ENCODE assay signal across 8 cellular contexts in genomic region chr16:75433732-75434413, GRCh38. TPM values are rescaled to one million over a fixed set of nuclear protein-coding genes. Genes with fewer than 3 reads are reported as not detected.
A peak's percentile ranks its signal among the peaks of the same experiment; 100 is the strongest.
DNase-seq lines count a peak whose midpoint lies in the region; ATAC-seq, FAIRE-seq and TF ChIP-seq lines count a peak whose summit lies in the region.

No MANE protein-coding gene starts in this region.

- no peak for TF ChIP-seq CTCF in OCI-LY7 (conservative IDR thresholded peaks at IDR 0.05; ENCODE audit: low read length)
- no peak for TF ChIP-seq CTCF in GM12878 (IDR thresholded peaks at IDR 0.05 in 2 of 3, conservative IDR thresholded peaks at IDR 0.05 in 1 of 3; ENCODE audit: control insufficient read depth in 2 of 3, extremely low read depth in 1 of 3, insufficient read depth in 1 of 3, low read depth in 3 of 3, low read length in 3 of 3)
- no peak for TF ChIP-seq CTCF in retinal pigment epithelial cell (conservative IDR thresholded peaks at IDR 0.05; ENCODE audit: low read depth, low read length)

- peak; percentile 40 for TF ChIP-seq POLR2A in GM12878 (IDR thresholded peaks at IDR 0.05; ENCODE audit: low read depth, low read length)

- no peaks in the 10 kb centered on the region for H3K36me3 ChIP-seq in HUES48 (ENCODE audit: control insufficient read depth, insufficient read depth, low read length)
- peaks cover 6% of the 10 kb centered on the region for H3K36me3 ChIP-seq in OCI-LY7 (ENCODE audit: insufficient read depth, low read length)
- no peaks in the 10 kb centered on the region for H3K36me3 ChIP-seq in GM12878 (ENCODE audit: control insufficient read depth in 2 of 2, insufficient read depth in 2 of 2, low read length in 1 of 2)

- DNase-seq in NCI-H2227 (lab: John Stamatoyannopoulos, UW; ENCODE audit: unreplicated experiment) (peak; percentile 81), NCI-H2227 treated with DMSO at 0.1 percent for 48 hours (lab: John Stamatoyannopoulos, UW) (no peak), OCI-LY7 (ENCODE audit: low spot score) (no peak), GM12878 (ENCODE audit: low read depth, low spot score) (no peak), iPS DF 4.7 (ENCODE audit: extremely low read depth, low spot score) (peak; percentile 69), retinal pigment epithelial cell (ENCODE audit: low read depth) (peak; percentile 93)

- POLR2A ChIA-PET in OCI-LY7 (lab: Charles Lee) = interaction anchor here (0.6 to 2.1 kb wide), 14 partner anchors 8 to 562 kb away, joined by 3 to 8 read pairs (median 4); no protein-coding TSS in a partner anchor
- POLR2A ChIA-PET in GM12878 (lab: Charles Lee) = interaction anchor here (0.5 to 2.8 kb wide), 12 partner anchors 13 to 538 kb away, joined by 3 to 26 read pairs (median 4); partner anchors contain the start of genes ADAT1, KARS1 and TERF2IP

- H3K27ac ChIP-seq in HUES48 (ENCODE audit: low read depth, low read length) (peak overlapping the region; percentile 85), OCI-LY7 (ENCODE audit: low read depth, low read length, poor library complexity, severe bottlenecking) (no peak overlapping the region), GM12878 (ENCODE audit: control insufficient read depth, insufficient read depth) (peak overlapping the region; percentile 71)

- TF ChIP-seq RAD21 in GM12878 (IDR thresholded peaks at IDR 0.05; ENCODE audit: insufficient read depth, low read depth, low read length) = no peak

- no peaks in the 10 kb centered on the region for H4K20me1 ChIP-seq in OCI-LY7 (ENCODE audit: insufficient read depth, low read length)
- no peaks in the 10 kb centered on the region for H4K20me1 ChIP-seq in GM12878 (ENCODE audit: control insufficient read depth, insufficient read depth)

- 18% methylated on average over 32 of the region's 32 CpGs for WGBS in GM12878 (ENCODE audit: insufficient coverage, insufficient replicate concordance, low lambda C conversion rate, missing lambda C conversion rate)

- in situ Hi-C loops in GM12878 (cut with MboI) = no loop called here

- H3K4me3 ChIP-seq in HUES48 (ENCODE audit: low read depth, low read length) (peak overlapping the region; percentile 93), OCI-LY7 (ENCODE audit: low read depth, low read length, poor library complexity, severe bottlenecking) (peak overlapping the region; percentile 78), GM12878 (peak overlapping the region; percentile 89), retinal pigment epithelial cell (ENCODE audit: low read length) (peak overlapping the region; percentile 75)

- peak; percentile 31 for FAIRE-seq in GM12878 (lab: Jason Lieb, UNC)

- H3K4me2 ChIP-seq in OCI-LY7 (ENCODE audit: low read length) = peak overlapping the region; percentile 93
- H3K4me2 ChIP-seq in GM12878 (ENCODE audit: control insufficient read depth, insufficient read depth) = peak overlapping the region; percentile 74

- peak overlapping the region; percentile 93 for H3K9ac ChIP-seq in HUES48 (ENCODE audit: low read depth, low read length)
- H3K9ac ChIP-seq in GM12878 (ENCODE audit: control insufficient read depth, insufficient read depth, low read length) = peak overlapping the region; percentile 76

- intact Hi-C loops in OCI-LY7 (cut with micrococcal nuclease; ENCODE audit: unreplicated experiment) (loop anchor here (1.0 to 5.0 kb wide), 3 partner anchors 30 to 1758 kb away; partner anchors contain the start of genes GABARAPL2, MON1B and TMEM170A), GM12878 (cut with micrococcal nuclease; ENCODE audit: unreplicated experiment) (loop anchor here (1.0 kb wide), 2 partner anchors 26 to 30 kb away; partner anchors contain the start of gene TMEM170A)

- CTCF ChIA-PET in OCI-LY7 (lab: Charles Lee; ENCODE audit: unreplicated experiment) (interaction anchor here (0.5 kb wide), 1 partner anchor 428 kb away, joined by 3 read pairs; no protein-coding TSS in a partner anchor), GM12878 (lab: Yijun Ruan, JAX) (interaction anchor here (0.6 to 3.8 kb wide), 18 partner anchors 13 to 234 kb away, joined by 3 to 34 read pairs (median 4); partner anchors contain the start of genes KARS1, TERF2IP and TMEM170A)

- RAD21 ChIA-PET in GM12878 (lab: Charles Lee; ENCODE audit: unreplicated experiment) = interaction anchor here (0.6 to 2.0 kb wide), 7 partner anchors 8 to 189 kb away, joined by 3 to 8 read pairs (median 4); partner anchors contain the start of gene ADAT1

- peak; percentile 66 for ATAC-seq in GM21529 (IDR thresholded peaks at IDR 0.05; ENCODE audit: unreplicated experiment)
- peak; percentile 79 for ATAC-seq in GM12878

- no peaks in the 10 kb centered on the region for H3K9me3 ChIP-seq in HUES48 (ENCODE audit: control insufficient read depth, insufficient read depth, low read length)
- H3K9me3 ChIP-seq in OCI-LY7 (ENCODE audit: low read length) = no peaks in the 10 kb centered on the region
- no peaks in the 10 kb centered on the region for H3K9me3 ChIP-seq in GM12878 (replicated peaks; ENCODE audit: control insufficient read depth, insufficient read depth, low read length)

- H2AFZ ChIP-seq in OCI-LY7 (ENCODE audit: low read length) (peak overlapping the region; percentile 100), GM12878 (ENCODE audit: control insufficient read depth, low read depth, low read length) (peak overlapping the region; percentile 91)

- no peaks in the 10 kb centered on the region for H3K9me2 ChIP-seq in OCI-LY7 (ENCODE audit: insufficient read depth, low read length)

- TF ChIP-seq EP300 in GM12878 (IDR thresholded peaks at IDR 0.05; ENCODE audit: borderline replicate concordance in 1 of 2, control insufficient read depth in 1 of 2, low read depth in 2 of 2, low read length in 2 of 2) = no peak

- SMC1A ChIA-PET in GM12878 (lab: Charles Lee; ENCODE audit: uncharacterized antibody, unreplicated experiment) = interaction anchor here (0.6 to 2.4 kb wide), 19 partner anchors 9 to 1772 kb away, joined by 3 to 20 read pairs (median 3); partner anchors contain the start of genes KARS1, TERF2IP and TMEM170A

- H3K27me3 ChIP-seq in HUES48 (ENCODE audit: control insufficient read depth, insufficient read depth, low read length) = no peaks in the 10 kb centered on the region
- no peaks in the 10 kb centered on the region for H3K27me3 ChIP-seq in GM12878 (replicated peaks in 1 of 2; ENCODE audit: control insufficient read depth in 2 of 2, insufficient read depth in 2 of 2, low read length in 1 of 2)

- TSS peak; percentile 94 for BruUV-seq in OCI-LY7 (replicated peaks; lab: Mats Ljungman, UMichigan)
- BruUV-seq in GM12878 (replicated peaks; lab: Mats Ljungman, UMichigan) = TSS peak; percentile 97

- H3K79me2 ChIP-seq in OCI-LY7 (ENCODE audit: insufficient read depth, low read depth, low read length) = peaks cover 26% of the 10 kb centered on the region
- H3K79me2 ChIP-seq in GM12878 (ENCODE audit: control insufficient read depth, insufficient read depth, low read length) = peaks cover 12% of the 10 kb centered on the region

- H3K4me1 ChIP-seq in HUES48 (ENCODE audit: control insufficient read depth, insufficient read depth, low read length) (peaks cover 4% of the 10 kb centered on the region; the same call in 1 of the 2 replicates), OCI-LY7 (ENCODE audit: insufficient read depth, low read length, poor library complexity, severe bottlenecking) (peaks cover 20% of the 10 kb centered on the region), GM12878 (ENCODE audit: control insufficient read depth, insufficient read depth, low read length) (no peaks in the 10 kb centered on the region; the same call in 1 of the 2 replicates)

TF ChIP-seq in GM12878, 131 proteins besides CTCF, POLR2A, EP300 and RAD21 (continues in another document):
- peak; percentile 27 to 60; a peak in 2 of 4 replicates for TF ChIP-seq IKZF2 (IDR thresholded peaks at IDR 0.05)

RNA-seq across cellular contexts. Expression of gene CFDP1, which starts 0.6 kb away (rescaled TPM):
- total RNA-seq in OCI-LY7 (2014; rRNA removed; shearing (Covaris generic)) = 30.0 and 55.1 TPM in 2 replicates
- total RNA-seq in OCI-LY7 (2022) = 55.4 and 57.6 TPM in 2 replicates
- total RNA-seq in GM12878 (2013; cell fraction: nucleolus; rRNA removed) = 113 and 119 TPM in 2 replicates
- 22.3 TPM in 2 replicates for total RNA-seq in GM12878 (2014; rRNA removed)
- total RNA-seq in GM12878 (2014; rRNA removed; fragmentation: Illumina TruSeq; extraction: Trizol) = 58.3 and 61.4 TPM in 2 replicates
- total RNA-seq in GM12878 (2021) = 25.5 and 29.4 TPM in 2 replicates
- polyA plus RNA-seq in GM12878 (2011; ENCODE audit: low read depth) = 48.3 TPM
- polyA plus RNA-seq in GM12878 (2011; rRNA removed) = 34.6 and 58.3 TPM in 2 replicates
- polyA plus RNA-seq in GM12878 (2011; cell fraction: cytosol; rRNA removed) = 14.3 and 15.0 TPM in 2 replicates
- 11.2 and 13.5 TPM in 2 replicates for polyA plus RNA-seq in GM12878 (2011; cell fraction: nucleus; rRNA removed)
- polyA plus RNA-seq in GM12878 (2012) = 44.4 and 47.5 TPM in 2 replicates
- 64.8 and 82.1 TPM in 2 replicates for polyA plus RNA-seq in GM12878 (2014; fragmentation: Illumina TruSeq; extraction: Trizol)
- 10 to 100 TPM; 36.6 to 60.8 TPM for polyA plus RNA-seq in GM12878 (2014; fragmentation: Nextera tagmentation; extraction: Ambion mirVana)
- polyA plus RNA-seq in GM12878 (2014; rRNA removed) = 25.6 and 34.5 TPM in 2 replicates
- polyA plus RNA-seq in GM12878 (2016; fragmentation: Nextera tagmentation; extraction: Ambion mirVana) = 10 to 100 TPM; 36.7 to 39.0 TPM
- 11.7 and 15.1 TPM in 2 replicates for polyA minus RNA-seq in GM12878 (2011; rRNA and poly(A)+ RNA removed)
- 6.1 and 8.6 TPM in 2 replicates for polyA minus RNA-seq in GM12878 (2011; cell fraction: cytosol; rRNA and poly(A)+ RNA removed)
- polyA minus RNA-seq in GM12878 (2011; cell fraction: nucleus; rRNA and poly(A)+ RNA removed) = 8.9 and 19.1 TPM in 2 replicates

RNA-seq across cellular contexts. Expression of gene TMEM170A, which starts 30.6 kb away (rescaled TPM):
- total RNA-seq in OCI-LY7 (2014; rRNA removed; shearing (Covaris generic)) = 25.7 and 29.0 TPM in 2 replicates
- total RNA-seq in OCI-LY7 (2022) = 27.3 and 29.4 TPM in 2 replicates
- total RNA-seq in GM12878 (2013; cell fraction: nucleolus; rRNA removed) = 41.6 and 42.7 TPM in 2 replicates
- total RNA-seq in GM12878 (2014; rRNA removed) = 22.9 and 26.4 TPM in 2 replicates
- total RNA-seq in GM12878 (2014; rRNA removed; fragmentation: Illumina TruSeq; extraction: Trizol) = 17.7 and 18.9 TPM in 2 replicates
- 20.7 and 23.0 TPM in 2 replicates for total RNA-seq in GM12878 (2021)
- polyA plus RNA-seq in GM12878 (2011; ENCODE audit: low read depth) = 11.7 TPM
- 28.2 and 41.5 TPM in 2 replicates for polyA plus RNA-seq in GM12878 (2011; rRNA removed)
- polyA plus RNA-seq in GM12878 (2011; cell fraction: cytosol; rRNA removed) = 16.9 and 17.4 TPM in 2 replicates
- polyA plus RNA-seq in GM12878 (2011; cell fraction: nucleus; rRNA removed) = 6.2 and 8.4 TPM in 2 replicates
- polyA plus RNA-seq in GM12878 (2012) = 13.0 and 16.0 TPM in 2 replicates
- polyA plus RNA-seq in GM12878 (2014; fragmentation: Illumina TruSeq; extraction: Trizol) = 13.5 and 16.5 TPM in 2 replicates
- polyA plus RNA-seq in GM12878 (2014; fragmentation: Nextera tagmentation; extraction: Ambion mirVana) = 1 to 10 TPM; 7.3 to 7.8 TPM
- 11.5 and 14.6 TPM in 2 replicates for polyA plus RNA-seq in GM12878 (2014; rRNA removed)
- polyA plus RNA-seq in GM12878 (2016; fragmentation: Nextera tagmentation; extraction: Ambion mirVana) = 10 to 100 TPM; 23.5 to 27.5 TPM
- polyA minus RNA-seq in GM12878 (2011; rRNA and poly(A)+ RNA removed) = 21.9 and 22.6 TPM in 2 replicates
- 10.2 and 12.9 TPM in 2 replicates for polyA minus RNA-seq in GM12878 (2011; cell fraction: cytosol; rRNA and poly(A)+ RNA removed)
- 4.4 and 8.4 TPM in 2 replicates for polyA minus RNA-seq in GM12878 (2011; cell fraction: nucleus; rRNA and poly(A)+ RNA removed)

Comparison
In these comparisons a context has a peak if more than half of its experiments do, and no peak if none do; other contexts are left out.
1. DNase-seq: peak in NCI-H2227 (single experiment), iPS DF 4.7 (single experiment) and retinal pigment epithelial cell (single experiment); none in NCI-H2227 treated with DMSO at 0.1 percent for 48 hours (single experiment), OCI-LY7 (single experiment) and GM12878 (single experiment).
2. Peak in every context shown above with its lines, with median percentiles within 50 percentile points of each other: H3K4me3 ChIP-seq.